In genomic region chr7:88546808-88547207, GRCh38 we compare ENCODE assay signal across 9 cellular contexts.
DNase-seq lines count a peak whose midpoint lies in the region; ATAC-seq, FAIRE-seq and TF ChIP-seq lines count a peak whose summit lies in the region.
"Had no signal": no experiment of that assay in that cellular context is flagged by ENCODE, and none has a peak within 500 bp of the region (broad histone marks: within the 10 kb centered on the region; RNA-seq: fewer than 3 reads in every experiment).

No MANE protein-coding gene starts in this region.

- no peak for TF ChIP-seq POLR2A in vagina (IDR thresholded peaks at IDR 0.05)

- no peaks in the 10 kb centered on the region for H3K36me3 Mint-ChIP-seq in activated CD8-positive, alpha-beta memory T cell treated with anti-CD3 and anti-CD28 coated beads, Interleukin-2, amount 10 ng/mL, durations not matched to agents 7 days and 5 days

- no peak overlapping the region for H3K4me3 Mint-ChIP-seq in activated CD8-positive, alpha-beta memory T cell treated with anti-CD3 and anti-CD28 coated beads, Interleukin-2, amount 10 ng/mL, durations not matched to agents 7 days and 5 days

- POLR2A ChIA-PET in PC-9 (lab: Charles Lee; ENCODE audit: unreplicated experiment) = no interaction called here

- no peaks in the 10 kb centered on the region for H3K9me2 ChIP-seq in PC-9 (ENCODE audit: insufficient read depth)

- H3K4me2 ChIP-seq in PC-9 = no peak overlapping the region

- H4K20me1 ChIP-seq in PC-9 (ENCODE audit: insufficient read depth) = no peaks in the 10 kb centered on the region

- no peaks in the 10 kb centered on the region for H3K4me1 Mint-ChIP-seq in activated CD8-positive, alpha-beta memory T cell treated with anti-CD3 and anti-CD28 coated beads, Interleukin-2, amount 10 ng/mL, durations not matched to agents 7 days and 5 days

- no peaks in the 10 kb centered on the region for H3K27me3 ChIP-seq in PC-9 (ENCODE audit: insufficient read depth, low read depth)
- H3K27me3 ChIP-seq in vagina = no peaks in the 10 kb centered on the region

- peak; percentile 46 for DNase-seq in activated CD8-positive, alpha-beta memory T cell treated with anti-CD3 and anti-CD28 coated beads, Interleukin-2, amount 10 ng/mL, durations not matched to agents 7 days and 5 days
- DNase-seq in activated CD8-positive, alpha-beta memory T cell treated with anti-CD3 and anti-CD28 coated beads, Interleukin-2, amount 50 U/mL, for 48 hours = no peak
- DNase-seq in PC-9 (peak in 1 of 2 experiments; percentile 37), fibroblast of villous mesenchyme (ENCODE audit: low read depth) (no peak), vagina (ENCODE audit: extremely low spot score in 2 of 2) (no peak), HTR-8/SVneo (ENCODE audit: insufficient read length, low spot score) (no peak), middle frontal gyrus (ENCODE audit: extremely low spot score, low spot score) (no peak)

- no peak for FAIRE-seq in HTR-8/SVneo (lab: Jason Lieb, UNC)

- intact Hi-C loops in PC-9 (cut with micrococcal nuclease; ENCODE audit: unreplicated experiment) (loop anchor here (1.0 to 5.0 kb wide), 4 partner anchors 304 to 1880 kb away; no protein-coding TSS in a partner anchor), vagina (cut with DNase I) (no loop called here)

- no peaks in the 10 kb centered on the region for H3F3A ChIP-seq in PC-9 (ENCODE audit: insufficient read depth, low read depth)

- TF ChIP-seq CTCF in PC-9 (conservative IDR thresholded peaks at IDR 0.05) = peak; percentile 86
- TF ChIP-seq CTCF in fibroblast of villous mesenchyme (IDR thresholded peaks at IDR 0.05; ENCODE audit: insufficient read depth, low read depth, low read length) = peak; percentile 17
- no peak for TF ChIP-seq CTCF in vagina (IDR thresholded peaks at IDR 0.05)

- no peaks in the 10 kb centered on the region for H3K27me3 Mint-ChIP-seq in activated CD8-positive, alpha-beta memory T cell treated with anti-CD3 and anti-CD28 coated beads, Interleukin-2, amount 10 ng/mL, durations not matched to agents 7 days and 5 days

- no TSS peak for BruUV-seq in PC-9 (replicated peaks; lab: Mats Ljungman, UMichigan)

- no peaks in the 10 kb centered on the region for H3K36me3 ChIP-seq in PC-9 (ENCODE audit: low read depth)
- H3K36me3 ChIP-seq in vagina = no peaks in the 10 kb centered on the region

- no peak overlapping the region for H3K27ac ChIP-seq in PC-9
- H3K27ac ChIP-seq in vagina = no peak overlapping the region

- H3K4me1 ChIP-seq in PC-9 (replicated peaks; ENCODE audit: insufficient read depth) = no peaks in the 10 kb centered on the region
- H3K4me1 ChIP-seq in vagina = no peaks in the 10 kb centered on the region

- no peak overlapping the region for H3K27ac Mint-ChIP-seq in activated CD8-positive, alpha-beta memory T cell treated with anti-CD3 and anti-CD28 coated beads, Interleukin-2, amount 10 ng/mL, durations not matched to agents 7 days and 5 days
- H3K27ac Mint-ChIP-seq: activated naive CD4-positive, alpha-beta T cell treated with anti-CD3 and anti-CD28 coated beads, Interleukin-2, amount 50 U/mL, for 72 hours had no signal

- no peak overlapping the region for H2AFZ ChIP-seq in PC-9

- ATAC-seq in activated CD8-positive, alpha-beta memory T cell treated with anti-CD3 and anti-CD28 coated beads, Interleukin-2, amount 10 ng/mL, durations not matched to agents 7 days and 5 days = no peak
- peak; percentile 68 for ATAC-seq in HG02852 (IDR thresholded peaks at IDR 0.05; ENCODE audit: unreplicated experiment)
- ATAC-seq: activated naive CD4-positive, alpha-beta T cell treated with anti-CD3 and anti-CD28 coated beads, Interleukin-2, amount 50 U/mL, for 72 hours had no signal

- no peaks in the 10 kb centered on the region for H3K9me3 Mint-ChIP-seq in activated CD8-positive, alpha-beta memory T cell treated with anti-CD3 and anti-CD28 coated beads, Interleukin-2, amount 10 ng/mL, durations not matched to agents 7 days and 5 days (ENCODE audit: low read depth)

- no peak overlapping the region for H3K4me3 ChIP-seq in PC-9
- no peak overlapping the region for H3K4me3 ChIP-seq in fibroblast of villous mesenchyme (ENCODE audit: low read depth, low read length)
- no peak overlapping the region for H3K4me3 ChIP-seq in vagina

- CTCF ChIA-PET in activated CD8-positive, alpha-beta memory T cell treated with anti-CD3 and anti-CD28 coated beads, Interleukin-2, amount 10 ng/mL, durations not matched to agents 7 days and 5 days (lab: Charles Lee) = interaction anchor here (1.4 kb wide), 1 partner anchor 288 kb away, joined by 3 read pairs; no protein-coding TSS in a partner anchor
- CTCF ChIA-PET in PC-9 (lab: Charles Lee) = interaction anchor here (0.5 kb wide), 1 partner anchor 1714 kb away, joined by 5 read pairs; no protein-coding TSS in a partner anchor

- H3K9me3 ChIP-seq in PC-9 (ENCODE audit: insufficient read depth, low read depth) = no peaks in the 10 kb centered on the region
- H3K9me3 ChIP-seq in vagina = no peaks in the 10 kb centered on the region

- no peaks in the 10 kb centered on the region for H3K79me2 ChIP-seq in PC-9 (ENCODE audit: low read depth)

Comparison
In these comparisons a context has a peak if more than half of its experiments do, and no peak if none do; other contexts are left out.
1. CTCF ChIP-seq: peak in PC-9 (single experiment) and fibroblast of villous mesenchyme (single experiment); none in vagina (0 of 3).